Comparison of ENCODE assay signal across 26 cellular contexts in the genomic region with DNA sequence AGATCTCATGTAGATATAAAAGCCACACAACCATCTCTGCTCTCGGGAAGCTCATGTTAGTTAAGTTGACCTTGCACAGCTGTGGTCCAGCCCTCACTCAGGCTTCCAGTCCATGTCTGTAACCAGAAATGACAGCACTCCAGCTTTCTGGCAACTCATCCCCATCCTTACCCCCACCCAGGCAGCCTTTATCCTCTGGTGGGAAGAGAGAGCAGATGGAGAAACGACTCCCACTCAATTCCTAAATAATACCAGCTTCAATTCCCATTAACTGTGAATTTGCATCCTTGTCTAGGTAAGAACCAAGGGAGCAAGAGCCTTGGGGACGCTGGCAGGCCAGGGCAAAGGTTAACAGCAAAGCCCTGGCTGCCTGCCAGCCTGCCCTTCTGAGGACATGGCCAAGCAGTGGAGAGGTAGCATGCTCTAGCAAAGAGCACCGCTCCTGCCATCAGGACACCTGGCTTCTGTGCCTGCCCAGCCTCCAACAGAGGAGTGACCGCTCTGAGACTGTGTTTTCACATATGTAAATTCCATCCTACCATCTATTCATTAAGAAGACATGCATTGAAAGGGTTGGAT.
DNase-seq lines count a peak whose midpoint lies in the region; ATAC-seq, FAIRE-seq and TF ChIP-seq lines count a peak whose summit lies in the region.
"Had no signal": no experiment of that assay in that cellular context is flagged by ENCODE, and none has a peak within 500 bp of the region (broad histone marks: within the 10 kb centered on the region; RNA-seq: fewer than 3 reads in every experiment).

No MANE protein-coding gene starts in this region.

- H3K36me3 Mint-ChIP-seq in GM23338 (ENCODE audit: low read depth), result no peaks in the 10 kb centered on the region
- no peaks in the 10 kb centered on the region for H3K36me3 Mint-ChIP-seq in activated T-cell treated with anti-CD3 and anti-CD28 coated beads, Interleukin-2, amount 50 U/mL, for 24 hours (ENCODE audit: low read depth)

- H2AFZ ChIP-seq in GM23338 (no peak overlapping the region), H1 (ENCODE audit: low read length) (no peak overlapping the region)

- H3K36me3 ChIP-seq in GM23338 (ENCODE audit: insufficient read depth) (no peaks in the 10 kb centered on the region), H1 (ENCODE audit: control insufficient read depth in 2 of 4, insufficient read depth in 4 of 4, low read length in 3 of 4) (no peaks in the 10 kb centered on the region), small intestine (ENCODE audit: control insufficient read depth in 2 of 2, insufficient read depth in 2 of 2, low read length in 2 of 2) (no peaks in the 10 kb centered on the region)
- H3K36me3 ChIP-seq: neutrophil, suprapubic skin, uterus had no signal

- DNase-seq in GM23338 (ENCODE audit: low spot score) (no peak), NCI-H524 (lab: John Stamatoyannopoulos, UW) (peak; percentile 31 to 67), H1 (ENCODE audit: low read depth in 1 of 2, low spot score in 2 of 2) (peak in 1 of 2 experiments; percentile 45), small intestine (peak; percentile 43), HTR-8/SVneo (ENCODE audit: insufficient read length, low spot score) (no peak)
- DNase-seq in activated T-cell treated with anti-CD3 and anti-CD28 coated beads, Interleukin-2, amount 50 U/mL, for 24 hours, result no peak
- DNase-seq: activated CD4-positive, alpha-beta T cell treated with anti-CD3 and anti-CD28 coated beads for 48 hours; activated naive CD4-positive, alpha-beta T cell; activated T-cell treated with anti-CD3 and anti-CD28 coated beads, Interleukin-2, amount 50 U/mL, for 4 hours; HCEC 1CT; kidney; mammary epithelial cell; NCI-H1092 treated with DMSO at 0.1 percent for 48 hours; NCI-H2107; NCI-H510A treated with DMSO at 0.1 percent for 48 hours; psoas muscle; stimulated activated CD4-positive, alpha-beta T cell treated with anti-CD3 and anti-CD28 coated beads, Interleukin-1b, Interleukin-23, amount 100 ng/mL, for 48 hours; T-helper 2 cell; uterus had no signal

- no peak overlapping the region for H4K91ac ChIP-seq in H1 (replicated peaks; ENCODE audit: insufficient read length, low read length)

- no peak overlapping the region for H2BK120ac ChIP-seq in H1 (replicated peaks; ENCODE audit: low read depth, low read length)

- FAIRE-seq in H1 (lab: Jason Lieb, UNC) (no peak), small intestine (lab: Jason Lieb, UNC) (no peak), HTR-8/SVneo (lab: Jason Lieb, UNC) (no peak)
- FAIRE-seq: kidney had no signal

- H3K4me3 Mint-ChIP-seq in GM23338, result no peak overlapping the region
- H3K4me3 Mint-ChIP-seq in activated T-cell treated with anti-CD3 and anti-CD28 coated beads, Interleukin-2, amount 50 U/mL, for 24 hours, result no peak overlapping the region
- H3K4me3 Mint-ChIP-seq: activated T-cell treated with anti-CD3 and anti-CD28 coated beads, Interleukin-2, amount 50 U/mL, for 4 hours; IgD-negative memory B cell had no signal

- no peaks in the 10 kb centered on the region for H3K9me3 Mint-ChIP-seq in GM23338
- no peaks in the 10 kb centered on the region for H3K9me3 Mint-ChIP-seq in activated T-cell treated with anti-CD3 and anti-CD28 coated beads, Interleukin-2, amount 50 U/mL, for 24 hours
- H3K9me3 Mint-ChIP-seq: activated T-cell treated with anti-CD3 and anti-CD28 coated beads, Interleukin-2, amount 50 U/mL, for 4 hours; IgD-negative memory B cell had no signal

- TF ChIP-seq EP300 in H1 (IDR thresholded peaks at IDR 0.05; ENCODE audit: borderline replicate concordance in 1 of 2, low read depth in 2 of 2, low read length in 2 of 2), result no peak

- H3K4me1 ChIP-seq in GM23338 (ENCODE audit: insufficient read depth) (peaks cover 51% of the 10 kb centered on the region), H1 (replicated peaks in 1 of 4; ENCODE audit: control insufficient read depth in 3 of 4, insufficient read depth in 4 of 4, low read length in 3 of 4) (peaks cover 5 to 28% (median 23%) of the 10 kb centered on the region in 4 experiments; a peak in 6 of 7 replicates), small intestine (ENCODE audit: control insufficient read depth in 2 of 2, insufficient read depth in 1 of 2, low read depth in 1 of 2, low read length in 1 of 2) (peaks cover 0 to 3% of the 10 kb centered on the region in 2 donors)
- H3K4me1 ChIP-seq: body of pancreas, psoas muscle, suprapubic skin, uterus had no signal

- no peak overlapping the region; the same call in 1 of the 2 replicates for H2BK15ac ChIP-seq in H1 (ENCODE audit: low read length)

- H3K4me3 ChIP-seq in GM23338 (no peak overlapping the region), H1 (ENCODE audit: extremely low read depth in 1 of 4, insufficient read depth in 2 of 4, low read depth in 3 of 4, low read length in 4 of 4) (no peak overlapping the region), small intestine (ENCODE audit: low read depth in 1 of 2, low read length in 2 of 2) (no peak overlapping the region)
- H3K4me3 ChIP-seq: body of pancreas, psoas muscle, suprapubic skin, uterus had no signal

- H3K4me2 ChIP-seq in GM23338, result no peak overlapping the region
- peak overlapping the region; percentile 12 to 29; a peak in 2 of 4 replicates for H3K4me2 ChIP-seq in H1 (ENCODE audit: insufficient read depth in 1 of 2, low read depth in 2 of 2, low read length in 2 of 2)

- no peak overlapping the region for H2BK5ac ChIP-seq in H1 (ENCODE audit: low read depth, low read length)

- TF ChIP-seq RAD21 in H1 (IDR thresholded peaks at IDR 0.05 in 1 of 2, conservative IDR thresholded peaks at IDR 0.05 in 1 of 2; ENCODE audit: low read depth in 2 of 2, low read length in 2 of 2), result no peak

- peaks cover 13% of the 10 kb centered on the region for H3K27me3 Mint-ChIP-seq in GM23338 (ENCODE audit: insufficient read depth, low read depth, poor library complexity)
- peaks cover 30% of the 10 kb centered on the region for H3K27me3 Mint-ChIP-seq in activated T-cell treated with anti-CD3 and anti-CD28 coated beads, Interleukin-2, amount 50 U/mL, for 24 hours

- no peaks in the 10 kb centered on the region for H3F3A ChIP-seq in GM23338 (replicated peaks; ENCODE audit: low read depth)

- H3K9me3 ChIP-seq in H1 (ENCODE audit: insufficient read depth in 2 of 2, low read depth in 1 of 2, low read length in 1 of 2) (no peaks in the 10 kb centered on the region), small intestine (ENCODE audit: control insufficient read depth, low read depth) (no peaks in the 10 kb centered on the region)
- H3K9me3 ChIP-seq: body of pancreas, neutrophil, psoas muscle, suprapubic skin, uterus had no signal

- no peak for TF ChIP-seq POLR2A in H1 (IDR thresholded peaks at IDR 0.05; ENCODE audit: control extremely low read depth in 1 of 2, low read depth in 2 of 2, low read length in 2 of 2)

- H3K9me2 ChIP-seq in GM23338 (ENCODE audit: insufficient read depth), result no peaks in the 10 kb centered on the region

- no peak overlapping the region for H3K9ac ChIP-seq in H1 (replicated peaks in 1 of 4; ENCODE audit: extremely low read depth in 1 of 4, low read depth in 3 of 4, low read length in 3 of 4)

- TF ChIP-seq CTCF in GM23338 (conservative IDR thresholded peaks at IDR 0.05; ENCODE audit: low read depth in 2 of 2), result no peak
- no peak for TF ChIP-seq CTCF in H1 (IDR thresholded peaks at IDR 0.05; ENCODE audit: control extremely low read depth in 1 of 3, insufficient read depth in 1 of 3, low read depth in 1 of 3, low read length in 3 of 3)

- POLR2A ChIA-PET in H1 (lab: Charles Lee; ENCODE audit: partially characterized antibody), result no interaction called here

- no peak overlapping the region for H3K27ac ChIP-seq in GM23338 (ENCODE audit: low read depth)
- H3K27ac ChIP-seq in H1 (ENCODE audit: low read depth, low read length), result no peak overlapping the region
- H3K27ac ChIP-seq in small intestine (ENCODE audit: low read depth in 1 of 2, low read length in 1 of 2), result no peak overlapping the region
- H3K27ac ChIP-seq: body of pancreas, C4-2B, neutrophil, psoas muscle, suprapubic skin, uterus had no signal

- no peak overlapping the region for H3K56ac ChIP-seq in H1 (replicated peaks; ENCODE audit: insufficient read length, low read depth, low read length)

- no peak overlapping the region for H3K18ac ChIP-seq in H1 (ENCODE audit: extremely low read depth, low read length)

- ATAC-seq in GM23338, result peak; percentile 15; the same call in 2 of the 3 replicates
- ATAC-seq in GM18907 (IDR thresholded peaks at IDR 0.05; ENCODE audit: unreplicated experiment), result no peak
- ATAC-seq: activated T-cell treated with anti-CD3 and anti-CD28 coated beads, Interleukin-2, amount 50 U/mL, for 4 hours; body of pancreas; psoas muscle; SK-N-SH treated with all-trans-retinoic acid at 6 μM for 48 hours had no signal

- H3K79me2 ChIP-seq in GM23338 (replicated peaks; ENCODE audit: insufficient read depth) (no peaks in the 10 kb centered on the region), H1 (ENCODE audit: control insufficient read depth in 1 of 2, insufficient read depth in 2 of 2, low read length in 2 of 2) (no peaks in the 10 kb centered on the region)

- no peak overlapping the region for H2BK12ac ChIP-seq in H1 (ENCODE audit: low read depth, low read length)

- no peak overlapping the region for H2AK5ac ChIP-seq in H1 (ENCODE audit: low read depth, low read length)

- no peak overlapping the region for H4K8ac ChIP-seq in H1 (ENCODE audit: extremely low read depth, insufficient read depth, low read length)

- H3K27me3 ChIP-seq in GM23338 (ENCODE audit: insufficient read depth), result peaks cover 21% of the 10 kb centered on the region
- H3K27me3 ChIP-seq in H1 (replicated peaks in 1 of 4; ENCODE audit: control insufficient read depth in 3 of 4, extremely low read depth in 1 of 4, insufficient read depth in 3 of 4, low read length in 3 of 4), result peaks cover 0 to 4% (median 0%) of the 10 kb centered on the region in 4 experiments; a peak in 3 of 7 replicates
- H3K27me3 ChIP-seq in small intestine (ENCODE audit: control insufficient read depth in 2 of 2, insufficient read depth in 2 of 2, low read length in 2 of 2), result no peaks in the 10 kb centered on the region
- H3K27me3 ChIP-seq: body of pancreas, suprapubic skin, uterus had no signal

- H3K14ac ChIP-seq in H1 (ENCODE audit: insufficient read length), result no peak overlapping the region

- no peak overlapping the region for H3K23ac ChIP-seq in H1 (ENCODE audit: insufficient read length)

- H3K4me1 Mint-ChIP-seq in GM23338, result peaks cover 56% of the 10 kb centered on the region
- H3K4me1 Mint-ChIP-seq in activated T-cell treated with anti-CD3 and anti-CD28 coated beads, Interleukin-2, amount 50 U/mL, for 24 hours (ENCODE audit: low read depth), result no peaks in the 10 kb centered on the region
- H3K4me1 Mint-ChIP-seq: IgD-negative memory B cell had no signal

- no peak overlapping the region for H4K5ac ChIP-seq in H1 (ENCODE audit: insufficient read length, low read depth, low read length)

- no peak overlapping the region for H2BK20ac ChIP-seq in H1 (ENCODE audit: low read length)

- H3K79me1 ChIP-seq in H1 (ENCODE audit: low read depth, low read length), result no peaks in the 10 kb centered on the region

- no peaks in the 10 kb centered on the region for H3K23me2 ChIP-seq in H1 (ENCODE audit: low read depth, low read length)

- H4K20me1 ChIP-seq in GM23338 (replicated peaks; ENCODE audit: insufficient read depth) (no peaks in the 10 kb centered on the region; the same call in 1 of the 2 replicates), H1 (replicated peaks in 1 of 2; ENCODE audit: control insufficient read depth in 1 of 2, insufficient read depth in 2 of 2, low read length in 2 of 2) (no peaks in the 10 kb centered on the region)

- 67% methylated on average over 5 of the region's 5 CpGs; no CpG with 5 or more reads in 1 of the 2 experiments for WGBS in H1 (ENCODE audit: extremely low coverage in 1 of 2, insufficient coverage in 1 of 2, insufficient read length in 1 of 2, insufficient replicate concordance in 2 of 2, low coverage in 1 of 2, low lambda C conversion rate in 2 of 2, missing lambda C conversion rate in 1 of 2), 2 experiments
- WGBS in small intestine, 3 donors, result 37 to 52% (median 49%) methylated on average over 5 of the region's 5 CpGs

- no peak overlapping the region for H3K4ac ChIP-seq in H1 (replicated peaks; ENCODE audit: insufficient read length, low read depth, low read length)

- no peak overlapping the region for H3K27ac Mint-ChIP-seq in GM23338
- no peak overlapping the region for H3K27ac Mint-ChIP-seq in activated T-cell treated with anti-CD3 and anti-CD28 coated beads, Interleukin-2, amount 50 U/mL, for 24 hours
- H3K27ac Mint-ChIP-seq: IgD-negative memory B cell had no signal

- CTCF ChIA-PET in H1 (lab: Charles Lee; ENCODE audit: partially characterized antibody), result interaction anchor here (0.7 to 2.4 kb wide), 9 partner anchors 21 to 489 kb away, joined by 3 to 10 read pairs (median 3); no protein-coding TSS in a partner anchor

Comparison
In these comparisons a context has a peak if more than half of its experiments do, and no peak if none do; other contexts are left out.
1. DNase-seq: peak in NCI-H524 (2 of 2) and small intestine (single experiment); none in GM23338 (single experiment), activated T-cell treated with anti-CD3 and anti-CD28 coated beads, Interleukin-2, amount 50 U/mL, for 24 hours (single experiment) and HTR-8/SVneo (single experiment).